8 cellular contexts compared by ENCODE assay signal in the genomic region with DNA sequence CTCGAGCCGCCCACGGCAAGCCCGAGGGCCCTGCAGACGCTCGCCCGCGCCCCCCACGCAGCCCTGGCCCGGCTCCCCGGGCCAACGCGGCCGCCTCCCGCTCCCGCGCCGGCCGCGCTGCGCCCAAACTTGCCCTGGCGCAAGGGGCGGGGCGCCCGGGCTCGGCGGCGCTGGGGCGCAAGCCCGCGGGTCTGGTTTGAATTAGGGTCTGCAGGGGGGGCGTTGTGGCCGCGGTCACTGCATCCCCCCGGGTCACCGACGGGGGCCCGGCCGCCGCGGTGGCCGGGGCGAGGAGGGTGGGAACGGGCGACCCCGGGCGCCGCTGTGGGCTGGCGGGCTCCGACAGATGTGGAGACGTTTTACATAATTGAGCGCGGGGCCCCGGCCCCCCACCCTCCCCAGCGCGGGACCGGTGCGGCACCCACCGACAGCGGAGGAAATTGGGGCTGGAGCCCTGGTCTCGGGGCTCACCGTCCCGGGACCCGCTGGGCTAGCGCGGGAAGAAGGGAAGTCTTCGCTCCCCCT. TPM values are rescaled to one million over a fixed set of nuclear protein-coding genes. Genes with fewer than 3 reads are reported as not detected.
DNase-seq lines count a peak whose midpoint lies in the region; ATAC-seq and TF ChIP-seq lines count a peak whose summit lies in the region.

No MANE protein-coding gene starts in this region.

- H2AFZ ChIP-seq in fibroblast of lung (ENCODE audit: low read length), result peak overlapping the region; percentile 47

- TF ChIP-seq CTCF in fibroblast of lung (conservative IDR thresholded peaks at IDR 0.05 in 1 of 2, IDR thresholded peaks at IDR 0.05 in 1 of 2; ENCODE audit: low read depth in 1 of 2, low read length in 2 of 2), result no peak

- no peaks in the 10 kb centered on the region for H3K36me3 Mint-ChIP-seq in T-helper 2 cell treated with Interferon-gamma antibody and Interleukin-4, amounts not matched to agents 5 μg/mL and 100 μg/mL, for 36 hours (ENCODE audit: low read depth)

- no peaks in the 10 kb centered on the region for H3K9me3 ChIP-seq in fibroblast of lung (ENCODE audit: control insufficient read depth, insufficient read depth, low read depth, low read length)

- peak; percentile 12 for ATAC-seq in Right ventricle myocardium inferior

- H3K27ac ChIP-seq in fibroblast of lung (ENCODE audit: insufficient read depth, low read length) (peak overlapping the region; percentile 45), rectal smooth muscle tissue (ENCODE audit: low read depth, low read length) (no peak overlapping the region)

- intact Hi-C loops in Right ventricle myocardium inferior (cut with DNase I) (no loop called here), cardiac septum (cut with DNase I) (loop anchor here (10.0 kb wide), 2 partner anchors 89 to 119 kb away; no protein-coding TSS in a partner anchor)

- H3K27ac Mint-ChIP-seq in T-helper 2 cell treated with Interferon-gamma antibody and Interleukin-4, amounts not matched to agents 5 μg/mL and 100 μg/mL, for 36 hours, result no peak overlapping the region

- H3K79me2 ChIP-seq in fibroblast of lung (ENCODE audit: control insufficient read depth, insufficient read depth, low read length), result no peaks in the 10 kb centered on the region

- H3K4me3 ChIP-seq in fibroblast of lung (replicated peaks in 1 of 4; ENCODE audit: control extremely low read depth in 1 of 4, insufficient read depth in 1 of 4, low read depth in 3 of 4, low read length in 4 of 4) (peak overlapping the region; percentile 44 to 70 (median 62)), rectal smooth muscle tissue (ENCODE audit: low read length) (peak overlapping the region; percentile 78)

- DNase-seq in Right ventricle myocardium inferior (ENCODE audit: missing footprints) (no peak), cardiac septum (ENCODE audit: low spot score) (no peak), NCI-H2171 treated with DMSO at 0.1 percent for 48 hours (lab: John Stamatoyannopoulos, UW) (peak; percentile 48), fibroblast of lung (ENCODE audit: low read depth in 2 of 2) (no peak), activated gamma-delta T cell (lab: John Stamatoyannopoulos, UW) (no peak)
- no peak for DNase-seq in stimulated activated CD4-positive, alpha-beta T cell treated with anti-CD3 and anti-CD28 coated beads, Interleukin-2, amount 100 ng/mL, for 24 hours
- DNase-seq in T-helper 2 cell treated with Interferon-gamma antibody and Interleukin-4, amounts not matched to agents 5 μg/mL and 100 μg/mL, for 36 hours (ENCODE audit: low spot score), result no peak

- no peaks in the 10 kb centered on the region for H4K20me1 ChIP-seq in fibroblast of lung (ENCODE audit: control insufficient read depth, extremely low read depth, insufficient read depth, low read length)

- H3K36me3 ChIP-seq in fibroblast of lung (ENCODE audit: control insufficient read depth, insufficient read depth, low read length), result no peaks in the 10 kb centered on the region
- no peaks in the 10 kb centered on the region for H3K36me3 ChIP-seq in rectal smooth muscle tissue (ENCODE audit: control insufficient read depth, insufficient read depth, low read length)

- H3K27me3 Mint-ChIP-seq in T-helper 2 cell treated with Interferon-gamma antibody and Interleukin-4, amounts not matched to agents 5 μg/mL and 100 μg/mL, for 36 hours (ENCODE audit: low read depth), result peaks cover 59% of the 10 kb centered on the region

- H3K4me1 Mint-ChIP-seq in T-helper 2 cell treated with Interferon-gamma antibody and Interleukin-4, amounts not matched to agents 5 μg/mL and 100 μg/mL, for 36 hours (ENCODE audit: low read depth), result no peaks in the 10 kb centered on the region

- no peak overlapping the region for H3K4me3 Mint-ChIP-seq in T-helper 2 cell treated with Interferon-gamma antibody and Interleukin-4, amounts not matched to agents 5 μg/mL and 100 μg/mL, for 36 hours

- H3K9me3 Mint-ChIP-seq in T-helper 2 cell treated with Interferon-gamma antibody and Interleukin-4, amounts not matched to agents 5 μg/mL and 100 μg/mL, for 36 hours, result no peaks in the 10 kb centered on the region

- no peaks in the 10 kb centered on the region for H3K27me3 ChIP-seq in fibroblast of lung (ENCODE audit: control insufficient read depth, insufficient read depth, low read length)
- peaks cover 4% of the 10 kb centered on the region for H3K27me3 ChIP-seq in rectal smooth muscle tissue (ENCODE audit: control insufficient read depth, insufficient read depth, low read length)

- peak overlapping the region; percentile 79 for H3K4me2 ChIP-seq in fibroblast of lung (ENCODE audit: extremely low read depth, insufficient read depth, low read length)

- peaks cover 19% of the 10 kb centered on the region for H3K4me1 ChIP-seq in fibroblast of lung (ENCODE audit: control insufficient read depth, extremely low read depth, insufficient read depth, low read length)
- no peaks in the 10 kb centered on the region for H3K4me1 ChIP-seq in rectal smooth muscle tissue (ENCODE audit: control insufficient read depth, insufficient read depth, low read length)

- H3K9ac ChIP-seq in fibroblast of lung (ENCODE audit: insufficient read depth, low read length), result peak overlapping the region; percentile 62
- no peak overlapping the region for H3K9ac ChIP-seq in rectal smooth muscle tissue (ENCODE audit: low read length)

RNA-seq across cellular contexts. Expression of a gene that starts 0.7 kb away (rescaled TPM):
- total RNA-seq in Right ventricle myocardium inferior (0.68 TPM), cardiac septum (0.32 TPM), fibroblast of lung (17.5 and 56.8 TPM in 2 replicates)
- 14.6 and 45.5 TPM in 2 replicates for polyA plus RNA-seq in fibroblast of lung
- 16.6 and 55.9 TPM in 2 replicates for polyA plus RNA-seq in fibroblast of lung (2012)
- 16.0 and 27.4 TPM in 2 replicates for polyA minus RNA-seq in fibroblast of lung (ENCODE audit: low replicate concordance)

Comparison
In these comparisons a context has a peak if more than half of its experiments do, and no peak if none do; other contexts are left out.
1. RNA of a gene that starts 0.7 kb away (total RNA-seq): 17.5 to 56.8 TPM in fibroblast of lung; 0.68 TPM in Right ventricle myocardium inferior (single experiment) and 0.32 TPM in cardiac septum (single experiment); every median in the first group is over 10 times any median in the second.